ENCODE assay signal across 14 cellular contexts in genomic region chr17:35569405-35569804, GRCh38. TPM values are rescaled to one million over a fixed set of nuclear protein-coding genes. Genes with fewer than 3 reads are reported as not detected.
DNase-seq lines count a peak whose midpoint lies in the region; ATAC-seq lines count a peak whose summit lies in the region.
"Had no signal": no experiment of that assay in that cellular context is flagged by ENCODE, and none has a peak within 500 bp of the region (broad histone marks: within the 10 kb centered on the region; RNA-seq: fewer than 3 reads in every experiment).

No MANE protein-coding gene starts in this region.

- H3K36me3 ChIP-seq in CD8-positive, alpha-beta memory T cell (ENCODE audit: insufficient read depth, low read length) = no peaks in the 10 kb centered on the region
- peaks cover 15% of the 10 kb centered on the region for H3K36me3 ChIP-seq in HUES48 (ENCODE audit: control insufficient read depth, insufficient read depth, low read length)
- peaks cover 3% of the 10 kb centered on the region for H3K36me3 ChIP-seq in adipocyte (ENCODE audit: control insufficient read depth, insufficient read depth, low read length, severe bottlenecking)

- DNase-seq in CD8-positive, alpha-beta memory T cell = no peak
- DNase-seq in adipocyte (ENCODE audit: low read depth) (no peak), iPS-NIHi7 (ENCODE audit: extremely low spot score) (no peak)
- DNase-seq in natural killer cell treated with Interleukin-12 subunit alpha and Interleukin-12 subunit beta and Interleukin-15 and Interleukin-18, amount 100 ng/mL, for 72 hours (ENCODE audit: low spot score) = no peak
- no peak for DNase-seq in stimulated activated CD4-positive, alpha-beta T cell treated with anti-CD3 and anti-CD28 coated beads, Interleukin-12 subunit alpha, Interleukin-12 subunit beta, amount 100 ng/mL, for 4 hours
- DNase-seq: activated CD4-positive, alpha-beta T cell treated with anti-CD3 and anti-CD28 coated beads for 4 hours; EL; GOT3; NCI-H1694 treated with DMSO at 0.1 percent for 48 hours; RPMI8226; stomach had no signal

- CTCF ChIA-PET in CD8-positive, alpha-beta memory T cell (lab: Charles Lee) = no interaction called here

- no peaks in the 10 kb centered on the region for H3K27me3 Mint-ChIP-seq in CD8-positive, alpha-beta memory T cell
- H3K27me3 Mint-ChIP-seq in natural killer cell treated with Interleukin-12 subunit alpha and Interleukin-12 subunit beta and Interleukin-15 and Interleukin-18, amount 100 ng/mL, for 72 hours = no peaks in the 10 kb centered on the region

- no peaks in the 10 kb centered on the region for H3K9me3 Mint-ChIP-seq in CD8-positive, alpha-beta memory T cell
- no peaks in the 10 kb centered on the region for H3K9me3 Mint-ChIP-seq in natural killer cell treated with Interleukin-12 subunit alpha and Interleukin-12 subunit beta and Interleukin-15 and Interleukin-18, amount 100 ng/mL, for 72 hours

- no peaks in the 10 kb centered on the region for H3K9me3 ChIP-seq in CD8-positive, alpha-beta memory T cell (ENCODE audit: low read length)
- H3K9me3 ChIP-seq in HUES48 (ENCODE audit: control insufficient read depth, insufficient read depth, low read length) = no peaks in the 10 kb centered on the region
- no peaks in the 10 kb centered on the region for H3K9me3 ChIP-seq in adipocyte (ENCODE audit: control insufficient read depth, low read length)
- H3K9me3 ChIP-seq: stomach had no signal

- no peaks in the 10 kb centered on the region for H3K27me3 ChIP-seq in CD8-positive, alpha-beta memory T cell (ENCODE audit: insufficient read depth, low read length, poor library complexity, severe bottlenecking)
- H3K27me3 ChIP-seq in HUES48 (ENCODE audit: control insufficient read depth, insufficient read depth, low read length) = no peaks in the 10 kb centered on the region
- no peaks in the 10 kb centered on the region for H3K27me3 ChIP-seq in adipocyte (replicated peaks; ENCODE audit: control insufficient read depth, insufficient read depth, low read length)
- H3K27me3 ChIP-seq: stomach had no signal

- POLR2A ChIA-PET in CD8-positive, alpha-beta memory T cell (lab: Charles Lee) = interaction anchor here (0.7 kb wide), 1 partner anchor 359 kb away, joined by 3 read pairs; no protein-coding TSS in a partner anchor

- H3K36me3 Mint-ChIP-seq in CD8-positive, alpha-beta memory T cell = peaks cover 0 to 20% (median 1%) of the 10 kb centered on the region in 3 donors
- peaks cover 6% of the 10 kb centered on the region for H3K36me3 Mint-ChIP-seq in natural killer cell treated with Interleukin-12 subunit alpha and Interleukin-12 subunit beta and Interleukin-15 and Interleukin-18, amount 100 ng/mL, for 72 hours

- H3K9ac ChIP-seq in HUES48 (ENCODE audit: low read depth, low read length) = no peak overlapping the region
- H3K9ac ChIP-seq in adipocyte (ENCODE audit: low read length) = peak overlapping the region; percentile 89

- no peak for ATAC-seq in natural killer cell treated with Interleukin-12 subunit alpha and Interleukin-12 subunit beta and Interleukin-15 and Interleukin-18, amount 100 ng/mL, for 72 hours
- no peak for ATAC-seq in HG02840 (IDR thresholded peaks at IDR 0.05; ENCODE audit: low FRiP score, unreplicated experiment)

- peak overlapping the region in 5 of 8 donors; percentile 25 to 82 (median 75) for H3K27ac Mint-ChIP-seq in CD8-positive, alpha-beta memory T cell
- H3K27ac Mint-ChIP-seq in natural killer cell treated with Interleukin-12 subunit alpha and Interleukin-12 subunit beta and Interleukin-15 and Interleukin-18, amount 100 ng/mL, for 72 hours = peak overlapping the region; percentile 14 to 22

- no peak overlapping the region for H3K27ac ChIP-seq in CD8-positive, alpha-beta memory T cell (ENCODE audit: low read depth, low read length)
- no peak overlapping the region for H3K27ac ChIP-seq in HUES48 (ENCODE audit: low read depth, low read length)

- peaks cover 23% of the 10 kb centered on the region for H3K4me1 ChIP-seq in CD8-positive, alpha-beta memory T cell (ENCODE audit: insufficient read depth, low read length)
- H3K4me1 ChIP-seq in HUES48 (ENCODE audit: control insufficient read depth, insufficient read depth, low read length) (no peaks in the 10 kb centered on the region; the same call in 1 of the 2 replicates), adipocyte (ENCODE audit: control insufficient read depth, insufficient read depth, low read length) (peaks cover 25% of the 10 kb centered on the region)

- peak overlapping the region; percentile 62 to 99 (median 75) for H3K4me3 Mint-ChIP-seq in CD8-positive, alpha-beta memory T cell
- peak overlapping the region; percentile 50 for H3K4me3 Mint-ChIP-seq in natural killer cell treated with Interleukin-12 subunit alpha and Interleukin-12 subunit beta and Interleukin-15 and Interleukin-18, amount 100 ng/mL, for 72 hours

- H3K4me3 ChIP-seq in CD8-positive, alpha-beta memory T cell (ENCODE audit: low read length) = no peak overlapping the region
- H3K4me3 ChIP-seq in HUES48 (ENCODE audit: low read depth, low read length) (peak overlapping the region; percentile 98), adipocyte (ENCODE audit: low read length) (peak overlapping the region; percentile 93)

- H3K4me1 Mint-ChIP-seq in CD8-positive, alpha-beta memory T cell = peaks cover 30 to 42% (median 36%) of the 10 kb centered on the region in 3 donors
- peaks cover 20 to 23% of the 10 kb centered on the region in 2 donors for H3K4me1 Mint-ChIP-seq in natural killer cell treated with Interleukin-12 subunit alpha and Interleukin-12 subunit beta and Interleukin-15 and Interleukin-18, amount 100 ng/mL, for 72 hours (ENCODE audit: low read depth in 2 of 2)

RNA-seq across cellular contexts. Expression of gene SLFN14, which starts 8.8 kb away (rescaled TPM):
- under 1 TPM; 0.15 to 0.16 TPM for total RNA-seq in CD8-positive, alpha-beta memory T cell
- polyA plus RNA-seq in CD8-positive, alpha-beta memory T cell = 0.13 TPM
- total RNA-seq in natural killer cell treated with Interleukin-12 subunit alpha and Interleukin-12 subunit beta and Interleukin-15 and Interleukin-18, amount 100 ng/mL, for 72 hours = not detected
- total RNA-seq: lower leg skin, stomach had no signal
- polyA plus RNA-seq: stomach had no signal

RNA-seq across cellular contexts. Expression of gene PEX12, which starts 9.0 kb away (rescaled TPM):
- total RNA-seq in CD8-positive, alpha-beta memory T cell = 1 to 10 TPM; 8.3 to 8.5 TPM
- 2.0 TPM for polyA plus RNA-seq in CD8-positive, alpha-beta memory T cell
- total RNA-seq in natural killer cell treated with Interleukin-12 subunit alpha and Interleukin-12 subunit beta and Interleukin-15 and Interleukin-18, amount 100 ng/mL, for 72 hours = 1 to 10 TPM; 3.5 to 4.5 TPM

RNA-seq across cellular contexts. Expression of gene AP2B1, which starts 17.7 kb away (rescaled TPM):
- 100 to 1,000 TPM; 163 to 178 TPM for total RNA-seq in CD8-positive, alpha-beta memory T cell
- polyA plus RNA-seq in CD8-positive, alpha-beta memory T cell = 67.9 TPM
- 100 to 1,000 TPM; 158 to 171 TPM for total RNA-seq in natural killer cell treated with Interleukin-12 subunit alpha and Interleukin-12 subunit beta and Interleukin-15 and Interleukin-18, amount 100 ng/mL, for 72 hours

RNA-seq across cellular contexts. Expression of gene SLFN12L, which starts 31.9 kb away (rescaled TPM):
- 10 to 100 TPM; 48.8 to 50.8 TPM for total RNA-seq in CD8-positive, alpha-beta memory T cell
- 27.5 TPM for polyA plus RNA-seq in CD8-positive, alpha-beta memory T cell
- 10 to 100 TPM; 40.2 to 83.7 TPM for total RNA-seq in natural killer cell treated with Interleukin-12 subunit alpha and Interleukin-12 subunit beta and Interleukin-15 and Interleukin-18, amount 100 ng/mL, for 72 hours
